Comparison of ENCODE assay signal across 1 cellular context in the genomic region with DNA sequence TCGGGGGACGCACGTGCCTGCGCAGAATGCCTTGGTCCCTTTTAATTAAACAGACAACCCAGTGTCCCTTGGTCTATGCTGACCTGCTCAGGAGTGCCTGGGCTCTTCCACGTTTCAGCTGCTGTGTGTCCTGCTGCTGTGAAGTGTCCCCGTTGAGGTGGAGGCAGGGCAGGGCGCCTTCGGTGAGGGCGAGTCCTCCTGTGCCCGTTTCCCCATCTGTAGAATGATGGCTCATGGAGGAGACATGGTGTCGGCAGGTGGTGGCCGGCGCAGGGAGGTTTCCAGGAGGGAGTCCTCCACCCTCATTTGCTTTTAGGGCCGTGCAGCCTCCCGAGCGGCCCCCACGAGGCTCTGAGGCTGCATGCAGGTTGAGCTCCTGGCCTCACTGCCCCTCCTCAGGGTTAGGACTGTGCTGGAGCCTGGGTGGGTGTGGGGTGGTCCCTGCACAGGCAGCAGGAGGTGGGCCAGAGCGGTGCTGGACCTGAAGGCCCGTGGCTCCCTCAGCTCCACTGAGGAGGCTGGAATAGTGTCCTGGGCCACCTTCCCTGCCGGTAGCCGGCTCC.
TF ChIP-seq lines count a peak whose summit lies in the region.

No MANE protein-coding gene starts in this region.

TF ChIP-seq in H1, 55 proteins besides CTCF, POLR2A, EP300 and RAD21:
- TF ChIP-seq CEBPB (IDR thresholded peaks at IDR 0.05; ENCODE audit: low read depth, low read length) = no peak
- no peak for TF ChIP-seq KDM5A (IDR thresholded peaks at IDR 0.05; ENCODE audit: low read length)
- TF ChIP-seq CHD2 (IDR thresholded peaks at IDR 0.05; ENCODE audit: low read length) = no peak
- TF ChIP-seq CHD7 (IDR thresholded peaks at IDR 0.05; ENCODE audit: insufficient replicate concordance, low read length) = no peak
- no peak for TF ChIP-seq NANOG (IDR thresholded peaks at IDR 0.05; ENCODE audit: insufficient read depth, low read depth, low read length, poor library complexity, severe bottlenecking)
- no peak for TF ChIP-seq RNF2 (IDR thresholded peaks at IDR 0.05; ENCODE audit: borderline replicate concordance, low read depth, low read length, missing control alignments, poor library complexity, severe bottlenecking)
- TF ChIP-seq MAFK (IDR thresholded peaks at IDR 0.05; ENCODE audit: low read depth, low read length) = no peak
- TF ChIP-seq YY1 (IDR thresholded peaks at IDR 0.05; ENCODE audit: low read depth, low read length) = no peak
- no peak for TF ChIP-seq CREB1 (IDR thresholded peaks at IDR 0.05)
- no peak for TF ChIP-seq TAF7 (optimal IDR thresholded peaks at IDR 0.05; ENCODE audit: borderline replicate concordance, low read depth, low read length)
